19 cellular contexts compared by ENCODE assay signal in genomic region chr13:42680748-42681147, GRCh38.
"Had no signal": no experiment of that assay in that cellular context is flagged by ENCODE, and none has a peak within 500 bp of the region (broad histone marks: within the 10 kb centered on the region; RNA-seq: fewer than 3 reads in every experiment).

No MANE protein-coding gene starts in this region.

- DNase-seq: KBM-7, MV-4-11, NCI-H1092, NCI-H1105 treated with DMSO at 0.1 percent for 48 hours, NCI-H1417 treated with DMSO at 0.1 percent for 48 hours, NCI-H146, NCI-H1930, NCI-H2081, NCI-H2107, NCI-H226, NCI-H510A, NCI-H524 treated with DMSO at 0.1 percent for 48 hours, NCI-H774, PC-3, SHP77, SK-N-SH, SW 1271, T-cell had no signal

- ATAC-seq: Panc1, PC-3, T-cell had no signal
